8 cellular contexts compared by ENCODE assay signal in the genomic region with DNA sequence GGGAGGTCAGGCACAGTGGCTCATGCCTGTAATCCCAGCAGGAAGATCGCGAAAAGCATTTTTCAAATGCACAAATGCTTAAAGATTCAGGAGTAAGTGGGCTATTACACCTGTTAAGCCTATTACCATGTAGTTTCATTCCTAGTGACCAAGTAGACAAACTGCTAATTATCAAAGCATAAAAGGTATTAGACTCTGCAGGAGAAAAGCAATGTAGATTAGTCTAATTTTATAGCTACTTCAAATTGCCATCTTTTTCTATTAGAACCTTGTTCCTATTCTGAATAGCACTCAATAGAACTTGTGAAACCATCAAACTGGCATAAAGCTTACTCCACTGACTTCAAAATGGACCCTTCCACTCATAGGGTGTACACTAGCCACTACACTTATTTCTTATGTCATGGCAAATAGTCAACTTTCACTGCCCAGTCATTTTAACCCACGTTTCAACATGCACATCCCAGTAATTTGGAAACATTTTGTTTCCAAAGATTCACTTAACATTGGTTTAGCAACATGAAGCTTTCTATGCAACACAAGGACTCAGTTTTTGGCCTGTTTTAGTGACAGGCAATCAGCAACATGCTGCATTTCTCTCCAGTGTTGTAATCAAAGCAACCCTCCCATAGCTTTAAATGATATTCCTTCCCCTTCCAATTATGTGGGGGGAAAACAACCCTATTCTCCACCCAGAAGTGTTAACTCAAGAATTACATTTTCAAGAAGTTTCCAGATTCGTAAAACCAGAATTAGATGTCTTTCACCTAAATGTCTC. TPM values are rescaled to one million over a fixed set of nuclear protein-coding genes. Genes with fewer than 3 reads are reported as not detected.
A peak's percentile ranks its signal among the peaks of the same experiment; 100 is the strongest.
DNase-seq lines count a peak whose midpoint lies in the region; ATAC-seq lines count a peak whose summit lies in the region.

No MANE protein-coding gene starts in this region.

- H3K9me3 ChIP-seq in BLaER1 treated with 17β-estradiol and CSF1 and Interleukin-3, amounts not matched to agents 10 nM and 100 nM (replicated peaks in 1 of 11), result no peaks in the 10 kb centered on the region; a peak in 3 of 22 replicates
- H3K9me3 ChIP-seq in HUES6 (ENCODE audit: control insufficient read depth, insufficient read depth, low read depth, low read length) (no peaks in the 10 kb centered on the region), mesodermal cell (ENCODE audit: control insufficient read depth, low read length) (no peaks in the 10 kb centered on the region)

- H3K4me1 ChIP-seq in BLaER1 treated with 17β-estradiol and CSF1 and Interleukin-3, amounts not matched to agents 10 nM and 100 nM, result peaks cover 8 to 34% (median 23%) of the 10 kb centered on the region in 10 experiments; a peak in 18 of 20 replicates
- H3K4me1 ChIP-seq in HUES6 (ENCODE audit: control insufficient read depth, insufficient read depth, low read length) (peaks cover 1% of the 10 kb centered on the region; the same call in 1 of the 2 replicates), mesodermal cell (ENCODE audit: control insufficient read depth, insufficient read depth, low read length, poor library complexity, severe bottlenecking) (no peaks in the 10 kb centered on the region)

- peak overlapping the region; percentile 68 to 93 (median 74) for H3K4me2 ChIP-seq in BLaER1 treated with 17β-estradiol and CSF1 and Interleukin-3, amounts not matched to agents 10 nM and 100 nM

- H3K4me3 ChIP-seq in BLaER1 treated with 17β-estradiol and CSF1 and Interleukin-3, amounts not matched to agents 10 nM and 100 nM, result peak overlapping the region; percentile 23 to 97 (median 60); a peak in 19 of 20 replicates
- peak overlapping the region; percentile 10; the same call in 1 of the 2 replicates for H3K4me3 ChIP-seq in HUES6 (ENCODE audit: low read depth, low read length)
- H3K4me3 ChIP-seq in mesodermal cell (ENCODE audit: extremely low read depth, insufficient read depth, low read length, poor library complexity, severe bottlenecking), result peak overlapping the region; percentile 28

- DNase-seq in astrocyte of the hippocampus (ENCODE audit: low read depth, low spot score) (peak; percentile 11), foreskin melanocyte (no peak), superior temporal gyrus (ENCODE audit: extremely low spot score) (no peak)

- ATAC-seq in HG02840 (IDR thresholded peaks at IDR 0.05; ENCODE audit: low FRiP score, unreplicated experiment), result no peak
- no peak for ATAC-seq in HG02610 (IDR thresholded peaks at IDR 0.05; ENCODE audit: unreplicated experiment)

- H4K20me1 ChIP-seq in BLaER1 treated with 17β-estradiol and CSF1 and Interleukin-3, amounts not matched to agents 10 nM and 100 nM, result peaks cover 81 to 89% (median 88%) of the 10 kb centered on the region in 11 experiments

- peak overlapping the region; percentile 60 to 99 (median 72) for H3K9ac ChIP-seq in BLaER1 treated with 17β-estradiol and CSF1 and Interleukin-3, amounts not matched to agents 10 nM and 100 nM
- peak overlapping the region; percentile 47 for H3K9ac ChIP-seq in HUES6 (ENCODE audit: low read length)

- 85 to 86% methylated on average over 2 to 3 of the region's 4 CpGs for whole genome bisulfite sequencing in mesodermal cell (ENCODE audit: insufficient coverage in 2 of 2), 2 experiments

- H3K36me3 ChIP-seq in BLaER1 treated with 17β-estradiol and CSF1 and Interleukin-3, amounts not matched to agents 10 nM and 100 nM, result peaks cover 60 to 74% (median 63%) of the 10 kb centered on the region in 11 experiments
- peaks cover 58% of the 10 kb centered on the region for H3K36me3 ChIP-seq in HUES6 (ENCODE audit: control insufficient read depth, insufficient read depth, low read length)
- peaks cover 53% of the 10 kb centered on the region for H3K36me3 ChIP-seq in mesodermal cell (ENCODE audit: control insufficient read depth, insufficient read depth, low read length)

- peak overlapping the region in 10 of 11 experiments; percentile 37 to 67 (median 49); a peak in 18 of 22 replicates for H3K27ac ChIP-seq in BLaER1 treated with 17β-estradiol and CSF1 and Interleukin-3, amounts not matched to agents 10 nM and 100 nM
- H3K27ac ChIP-seq in HUES6 (ENCODE audit: low read depth, low read length) (peak overlapping the region; percentile 20; the same call in 1 of the 2 replicates), mesodermal cell (ENCODE audit: low read depth, low read length, severe bottlenecking) (peak overlapping the region; percentile 68)

- no peaks in the 10 kb centered on the region; a peak in 1 of 22 replicates for H3K27me3 ChIP-seq in BLaER1 treated with 17β-estradiol and CSF1 and Interleukin-3, amounts not matched to agents 10 nM and 100 nM
- no peaks in the 10 kb centered on the region for H3K27me3 ChIP-seq in HUES6 (ENCODE audit: control insufficient read depth, insufficient read depth, low read length)

RNA-seq across cellular contexts. Expression of a gene that starts 3.9 kb away (rescaled TPM):
- 8,757 TPM for polyA plus RNA-seq in mesodermal cell (2013, experiment 1 of 2)
- 8,926 TPM for polyA plus RNA-seq in mesodermal cell (2013, experiment 2 of 2)

RNA-seq across cellular contexts. Expression of a gene that starts 55.4 kb away (rescaled TPM):
- 20.2 TPM for polyA plus RNA-seq in mesodermal cell (2013, experiment 1 of 2)
- polyA plus RNA-seq in mesodermal cell (2013, experiment 2 of 2), result 20.4 TPM

Comparison
In these comparisons a context has a peak if more than half of its experiments do, and no peak if none do; other contexts are left out.
1. H3K4me3 ChIP-seq: peak in every context shown above with its lines; median percentile 60 in BLaER1 treated with 17β-estradiol and CSF1 and Interleukin-3, amounts not matched to agents 10 nM and 100 nM; 28 in mesodermal cell; 10 in HUES6.